ENCODE assay signal across 22 cellular contexts in genomic region chr3:65641041-65641440, GRCh38.
"Had no signal": no experiment of that assay in that cellular context is flagged by ENCODE, and none has a peak within 500 bp of the region (broad histone marks: within the 10 kb centered on the region; RNA-seq: fewer than 3 reads in every experiment).

No MANE protein-coding gene starts in this region.

- DNase-seq: activated CD4-positive, alpha-beta T cell treated with anti-CD3 and anti-CD28 coated beads for 48 hours; activated CD4-positive, alpha-beta T cell treated with anti-CD3 and anti-CD28 coated beads, Interleukin-2, amount 50 U/mL, for 4 hours; activated CD4-positive, CD25-positive, alpha-beta regulatory T cell treated with anti-CD3 and anti-CD28 coated beads, Interleukin-2, amount 50 U/mL, for 72 hours; activated CD8-positive, alpha-beta memory T cell treated with anti-CD3 and anti-CD28 coated beads, Interleukin-2, amount 50 U/mL, for 48 hours; activated CD8-positive, alpha-beta T cell treated with anti-CD3 and anti-CD28 coated beads, Interleukin-2, amount 10 ng/mL, durations not matched to agents 7 days and 5 days; activated naive CD4-positive, alpha-beta T cell treated with anti-CD3 and anti-CD28 coated beads, Interleukin-2, amount 50 U/mL, for 16 hours; activated naive CD8-positive, alpha-beta T cell treated with anti-CD3 and anti-CD28 coated beads, Interleukin-2, amount 10 ng/mL, durations not matched to agents 7 days and 5 days; activated T-cell treated with anti-CD3 and anti-CD28 coated beads, Interleukin-2, amount 50 U/mL, for 1 hour; adrenal gland; anterior cingulate cortex; caudate nucleus; Karpas-422; MM.1S; NCI-H146; NCI-H187 treated with DMSO at 0.1 percent for 48 hours; NCI-H345; NCI-H510A; NCI-H526 treated with DMSO at 0.1 percent for 48 hours; PC-3; SHP77; SW 1271 had no signal

- H3K36me3 ChIP-seq: adrenal gland, SJSA1 had no signal

- H3K27me3 ChIP-seq: adrenal gland, SJSA1 had no signal

- H3K9me3 ChIP-seq: adrenal gland, SJSA1 had no signal

- H3K4me3 ChIP-seq: adrenal gland, SJSA1 had no signal

- H3K4me1 ChIP-seq: adrenal gland, SJSA1 had no signal

- H3K27ac ChIP-seq: adrenal gland, SJSA1 had no signal
